8 cellular contexts compared by ENCODE assay signal in the genomic region with DNA sequence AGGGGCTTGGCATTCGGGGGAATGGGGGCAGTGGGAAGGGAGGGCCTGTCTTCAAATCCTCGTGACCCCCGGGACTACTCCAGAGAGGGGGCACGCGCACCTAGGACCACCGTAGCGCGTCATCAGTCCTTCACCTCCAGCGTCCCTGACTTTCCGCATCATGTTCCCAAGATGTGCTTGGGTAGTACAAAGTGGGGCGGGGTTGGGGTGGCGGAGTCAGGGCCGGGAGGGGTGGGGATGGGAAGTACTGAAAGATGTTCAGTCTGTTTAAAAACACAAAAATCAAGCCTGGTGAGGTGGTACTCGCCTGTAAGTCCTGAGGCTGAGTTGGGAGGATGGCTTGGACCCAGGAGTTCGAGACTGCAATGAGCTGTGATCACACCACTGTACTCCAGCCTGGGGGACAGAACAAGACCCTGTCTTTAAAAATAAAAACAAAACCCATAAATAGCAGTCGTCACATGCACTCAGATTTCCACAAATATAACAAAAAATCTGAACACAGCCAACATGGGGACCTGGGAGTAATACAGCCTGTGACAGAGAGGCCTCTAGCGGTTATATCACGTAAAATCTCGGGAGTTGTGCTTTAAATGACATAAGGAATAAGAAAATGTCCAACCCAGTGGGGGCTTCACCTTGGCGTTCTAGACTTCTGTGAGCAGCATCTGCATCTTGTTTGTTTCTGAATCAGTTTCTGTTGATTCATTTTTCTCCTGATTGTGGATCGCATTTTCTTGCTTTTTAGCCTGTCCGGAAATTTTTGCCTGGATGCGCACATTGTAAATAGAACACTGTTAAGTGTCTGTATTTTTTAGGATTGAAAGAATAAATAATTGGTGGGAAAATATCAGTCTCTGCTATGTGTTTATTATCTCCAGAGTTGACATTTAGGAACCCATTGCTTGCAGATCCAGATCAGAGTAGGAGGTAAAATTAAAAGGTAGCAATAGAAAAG. TPM values are rescaled to one million over a fixed set of nuclear protein-coding genes. Genes with fewer than 3 reads are reported as not detected.
A peak's percentile ranks its signal among the peaks of the same experiment; 100 is the strongest.
DNase-seq lines count a peak whose midpoint lies in the region; ATAC-seq and TF ChIP-seq lines count a peak whose summit lies in the region.

No MANE protein-coding gene starts in this region.

- H3K4me2 ChIP-seq in Loucy (ENCODE audit: low read depth, low read length, poor library complexity, severe bottlenecking), result peak overlapping the region; percentile 82

- CTCF ChIA-PET in activated CD4-positive, alpha-beta T cell treated with anti-CD3 and anti-CD28 coated beads for 36 hours (lab: Charles Lee), result interaction anchor here (0.7 to 1.5 kb wide), 9 partner anchors 10 to 297 kb away, joined by 3 to 5 read pairs (median 3); no protein-coding TSS in a partner anchor

- peak overlapping the region; percentile 16 for H3K27ac Mint-ChIP-seq in activated CD4-positive, alpha-beta T cell treated with anti-CD3 and anti-CD28 coated beads for 36 hours

- no peaks in the 10 kb centered on the region for H3K9me3 Mint-ChIP-seq in activated CD4-positive, alpha-beta T cell treated with anti-CD3 and anti-CD28 coated beads for 36 hours (ENCODE audit: low read depth)

- H3F3A ChIP-seq in Loucy (ENCODE audit: low read depth), result no peaks in the 10 kb centered on the region

- DNase-seq in activated CD4-positive, alpha-beta T cell treated with anti-CD3 and anti-CD28 coated beads for 36 hours, result peak; percentile 45
- no peak for DNase-seq in activated CD4-positive, alpha-beta T cell treated with anti-CD3 and anti-CD28 coated beads for 1 hour
- DNase-seq in SJCRH30 (peak; percentile 62 to 84), breast epithelium (ENCODE audit: low spot score in 2 of 2) (peak in 1 of 2 donors; percentile 39), iPS-NIHi7 (ENCODE audit: extremely low spot score) (peak; percentile 42)

- peaks cover 28% of the 10 kb centered on the region for H3K79me2 ChIP-seq in Loucy (ENCODE audit: insufficient read depth, low read length)

- TF ChIP-seq POLR2A in breast epithelium (IDR thresholded peaks at IDR 0.05), result no peak

- peak overlapping the region; percentile 61 for H3K9ac ChIP-seq in Loucy (ENCODE audit: low read depth, low read length, poor library complexity, severe bottlenecking)

- H3K27me3 ChIP-seq in Loucy (ENCODE audit: insufficient read depth, low read length, poor library complexity, severe bottlenecking) (no peaks in the 10 kb centered on the region), SJCRH30 (no peaks in the 10 kb centered on the region), breast epithelium (no peaks in the 10 kb centered on the region)

- POLR2A ChIA-PET in activated CD4-positive, alpha-beta T cell treated with anti-CD3 and anti-CD28 coated beads for 36 hours (lab: Charles Lee), result interaction anchor here (0.6 kb wide), 1 partner anchor 122 kb away, joined by 4 read pairs; no protein-coding TSS in a partner anchor

- peaks cover 54% of the 10 kb centered on the region for H3K4me1 ChIP-seq in Loucy (ENCODE audit: insufficient read depth, low read length, poor library complexity, severe bottlenecking)
- no peaks in the 10 kb centered on the region; the same call in 1 of the 2 replicates for H3K4me1 ChIP-seq in SJCRH30
- no peaks in the 10 kb centered on the region for H3K4me1 ChIP-seq in breast epithelium

- H3K9me2 ChIP-seq in Loucy (replicated peaks; ENCODE audit: low read depth, low read length), result no peaks in the 10 kb centered on the region

- peak overlapping the region; percentile 91 for H2AFZ ChIP-seq in Loucy (ENCODE audit: low read length)

- intact Hi-C loops in activated CD4-positive, alpha-beta T cell treated with anti-CD3 and anti-CD28 coated beads for 36 hours (cut with DNase I, micrococcal nuclease), result loop anchor here (1.0 to 10.0 kb wide), 12 partner anchors 25 to 319 kb away; a partner anchor contains a TSS
- intact Hi-C loops in breast epithelium (cut with DNase I; ENCODE audit: low total_unique reads), result no loop called here

- TF ChIP-seq CTCF in Loucy (conservative IDR thresholded peaks at IDR 0.05; ENCODE audit: low read length) (peak; percentile 78), breast epithelium (IDR thresholded peaks at IDR 0.05) (peak; percentile 43 to 68 (median 54))

- peaks cover 9% of the 10 kb centered on the region for H3K27me3 Mint-ChIP-seq in activated CD4-positive, alpha-beta T cell treated with anti-CD3 and anti-CD28 coated beads for 36 hours

- H3K36me3 ChIP-seq in Loucy (ENCODE audit: insufficient read depth, low read length) (no peaks in the 10 kb centered on the region), SJCRH30 (no peaks in the 10 kb centered on the region), breast epithelium (no peaks in the 10 kb centered on the region)

- no peak for ATAC-seq in activated CD4-positive, alpha-beta T cell treated with anti-CD3 and anti-CD28 coated beads for 36 hours
- ATAC-seq in GM19397 (IDR thresholded peaks at IDR 0.05; ENCODE audit: unreplicated experiment), result no peak

- peaks cover 4% of the 10 kb centered on the region for H4K20me1 ChIP-seq in Loucy (ENCODE audit: insufficient read depth, low read length, poor library complexity, severe bottlenecking)

- no peaks in the 10 kb centered on the region for H3K36me3 Mint-ChIP-seq in activated CD4-positive, alpha-beta T cell treated with anti-CD3 and anti-CD28 coated beads for 36 hours (ENCODE audit: low read depth)

- H3K27ac ChIP-seq in SJCRH30 (peak overlapping the region; percentile 58; the same call in 1 of the 2 replicates), breast epithelium (peak overlapping the region; percentile 96), skin epidermis (peak overlapping the region; percentile 15 to 90 (median 83))

- H3K4me3 ChIP-seq in Loucy (ENCODE audit: low read length, poor library complexity, severe bottlenecking) (peak overlapping the region; percentile 83), SJCRH30 (peak overlapping the region; percentile 69), breast epithelium (peak overlapping the region; percentile 75 to 90 (median 79)), skin epidermis (peak overlapping the region; percentile 59 to 89 (median 69))

- H3K4me1 Mint-ChIP-seq in activated CD4-positive, alpha-beta T cell treated with anti-CD3 and anti-CD28 coated beads for 36 hours, result peaks cover 10% of the 10 kb centered on the region

- no peaks in the 10 kb centered on the region for H3K9me3 ChIP-seq in Loucy (ENCODE audit: insufficient read depth, low read depth, low read length)
- H3K9me3 ChIP-seq in SJCRH30 (replicated peaks), result no peaks in the 10 kb centered on the region
- H3K9me3 ChIP-seq in breast epithelium, result no peaks in the 10 kb centered on the region

- H3K4me3 Mint-ChIP-seq in activated CD4-positive, alpha-beta T cell treated with anti-CD3 and anti-CD28 coated beads for 36 hours, result peak overlapping the region; percentile 47

RNA-seq across cellular contexts. Expression of a gene that starts 0.7 kb away (rescaled TPM):
- 1 to 10 TPM; 5.1 TPM for total RNA-seq in activated CD4-positive, alpha-beta T cell treated with anti-CD3 and anti-CD28 coated beads for 36 hours
- total RNA-seq in SJCRH30 (2014; rRNA removed; shearing (Covaris generic)), result 32.4 and 32.8 TPM in 2 replicates
- total RNA-seq in breast epithelium, result 10 to 100 TPM; 30.6 to 44.9 (median 35.8) TPM

RNA-seq across cellular contexts. Expression of a gene that starts 33.1 kb away (rescaled TPM):
- not detected for total RNA-seq in activated CD4-positive, alpha-beta T cell treated with anti-CD3 and anti-CD28 coated beads for 36 hours
- total RNA-seq in SJCRH30 (2014; rRNA removed; shearing (Covaris generic)), result not detected in 2 replicates
- total RNA-seq in breast epithelium, result 1 to 10 TPM in 1 of 3 donors, not detected in 2; 2.0 TPM

RNA-seq across cellular contexts. Expression of a gene that starts 58.1 kb away (rescaled TPM):
- not detected for total RNA-seq in activated CD4-positive, alpha-beta T cell treated with anti-CD3 and anti-CD28 coated beads for 36 hours
- total RNA-seq in SJCRH30 (2014; rRNA removed; shearing (Covaris generic)), result not detected in 2 replicates
- total RNA-seq in breast epithelium, result 1 to 10 TPM in 1 of 3 donors, not detected in 2; 2.2 TPM
